ENCODE assay signal across 15 cellular contexts in the genomic region with DNA sequence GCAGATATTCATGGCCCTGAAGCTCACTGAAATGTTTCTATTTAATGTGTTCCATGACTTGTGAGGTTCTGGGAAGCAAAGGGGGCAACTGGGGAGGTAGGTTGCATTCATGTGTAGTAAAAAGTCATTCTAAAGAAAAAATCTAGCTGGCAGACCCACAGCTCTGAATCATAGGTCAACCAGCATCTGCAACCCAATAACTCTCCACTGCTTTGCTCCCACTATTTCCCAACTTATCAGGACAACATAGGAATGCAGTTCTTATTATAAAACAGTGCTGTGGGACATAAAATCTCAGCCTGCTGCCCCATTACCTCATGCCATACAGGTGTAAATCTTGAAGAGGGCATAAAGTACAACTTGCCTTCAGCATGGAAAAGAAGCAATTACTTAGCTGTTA.
A peak's percentile ranks its signal among the peaks of the same experiment; 100 is the strongest.
DNase-seq lines count a peak whose midpoint lies in the region; ATAC-seq and TF ChIP-seq lines count a peak whose summit lies in the region.
"Had no signal": no experiment of that assay in that cellular context is flagged by ENCODE, and none has a peak within 500 bp of the region (broad histone marks: within the 10 kb centered on the region; RNA-seq: fewer than 3 reads in every experiment).

No MANE protein-coding gene starts in this region.

- no peaks in the 10 kb centered on the region for H4K20me1 ChIP-seq in GM23248 (ENCODE audit: insufficient read depth)
- H4K20me1 ChIP-seq: BLaER1 treated with 17β-estradiol and CSF1 and Interleukin-3, amounts not matched to agents 10 nM and 100 nM had no signal

- no peak overlapping the region for H3K4me2 ChIP-seq in GM23248 (ENCODE audit: unreplicated experiment)
- H3K4me2 ChIP-seq: BLaER1 treated with 17β-estradiol and CSF1 and Interleukin-3, amounts not matched to agents 10 nM and 100 nM had no signal

- TF ChIP-seq CTCF in foreskin fibroblast (IDR thresholded peaks at IDR 0.05; ENCODE audit: low read depth, low read length) (no peak), dorsolateral prefrontal cortex (IDR thresholded peaks at IDR 0.05 in 54 of 56, conservative IDR thresholded peaks at IDR 0.05 in 2 of 56; ENCODE audit: low read depth in 1 of 56, partially characterized antibody in 56 of 56) (no peak)

- H3K4me1 Mint-ChIP-seq in activated naive CD4-positive, alpha-beta T cell treated with anti-CD3 and anti-CD28 coated beads, Interleukin-2, amount 10 ng/mL, durations not matched to agents 7 days and 5 days = no peaks in the 10 kb centered on the region
- H3K4me1 Mint-ChIP-seq: CD4-positive, CD25-positive, alpha-beta regulatory T cell had no signal

- H3K9me3 Mint-ChIP-seq in activated naive CD4-positive, alpha-beta T cell treated with anti-CD3 and anti-CD28 coated beads, Interleukin-2, amount 10 ng/mL, durations not matched to agents 7 days and 5 days = peaks cover 15% of the 10 kb centered on the region

- no peaks in the 10 kb centered on the region for H3F3A ChIP-seq in GM23248 (ENCODE audit: insufficient read depth)

- ATAC-seq in GM18907 (IDR thresholded peaks at IDR 0.05; ENCODE audit: unreplicated experiment) = no peak
- ATAC-seq: GM12878, HCT116 had no signal

- no peak overlapping the region for H2AFZ ChIP-seq in GM23248

- no peak overlapping the region for H3K4me3 Mint-ChIP-seq in activated naive CD4-positive, alpha-beta T cell treated with anti-CD3 and anti-CD28 coated beads, Interleukin-2, amount 10 ng/mL, durations not matched to agents 7 days and 5 days
- H3K4me3 Mint-ChIP-seq: CD4-positive, CD25-positive, alpha-beta regulatory T cell had no signal

- no peaks in the 10 kb centered on the region for H3K27me3 Mint-ChIP-seq in activated naive CD4-positive, alpha-beta T cell treated with anti-CD3 and anti-CD28 coated beads, Interleukin-2, amount 10 ng/mL, durations not matched to agents 7 days and 5 days
- H3K27me3 Mint-ChIP-seq: CD4-positive, CD25-positive, alpha-beta regulatory T cell had no signal

- no peaks in the 10 kb centered on the region for H3K9me2 ChIP-seq in GM23248 (ENCODE audit: insufficient read depth)

- H3K9ac ChIP-seq in GM23248 (no peak overlapping the region), SK-N-MC (ENCODE audit: insufficient read length) (no peak overlapping the region)
- H3K9ac ChIP-seq: BLaER1 treated with 17β-estradiol and CSF1 and Interleukin-3, amounts not matched to agents 10 nM and 100 nM had no signal

- no peaks in the 10 kb centered on the region for H3K9me3 ChIP-seq in GM23248 (ENCODE audit: low read depth)
- H3K9me3 ChIP-seq in SK-N-MC (ENCODE audit: low read depth, low read length) = no peaks in the 10 kb centered on the region

- CTCF ChIA-PET in activated naive CD4-positive, alpha-beta T cell treated with anti-CD3 and anti-CD28 coated beads, Interleukin-2, amount 10 ng/mL, durations not matched to agents 7 days and 5 days (lab: Charles Lee) = no interaction called here

- no peaks in the 10 kb centered on the region for H3K36me3 Mint-ChIP-seq in activated naive CD4-positive, alpha-beta T cell treated with anti-CD3 and anti-CD28 coated beads, Interleukin-2, amount 10 ng/mL, durations not matched to agents 7 days and 5 days
- H3K36me3 Mint-ChIP-seq: CD4-positive, CD25-positive, alpha-beta regulatory T cell had no signal

- in situ Hi-C loops in GM23248 (cut with MboI) = no loop called here

- H3K36me3 ChIP-seq in GM23248 (ENCODE audit: low read depth) = no peaks in the 10 kb centered on the region
- no peaks in the 10 kb centered on the region for H3K36me3 ChIP-seq in SK-N-MC (ENCODE audit: insufficient read depth, low read length)
- H3K36me3 ChIP-seq: BLaER1 treated with 17β-estradiol and CSF1 and Interleukin-3, amounts not matched to agents 10 nM and 100 nM had no signal

- H3K27ac Mint-ChIP-seq in activated naive CD4-positive, alpha-beta T cell treated with anti-CD3 and anti-CD28 coated beads, Interleukin-2, amount 10 ng/mL, durations not matched to agents 7 days and 5 days = no peak overlapping the region
- H3K27ac Mint-ChIP-seq: CD4-positive, CD25-positive, alpha-beta regulatory T cell had no signal

- H3K4me1 ChIP-seq in GM23248 (ENCODE audit: insufficient read depth) = no peaks in the 10 kb centered on the region
- H3K4me1 ChIP-seq: BLaER1 treated with 17β-estradiol and CSF1 and Interleukin-3, amounts not matched to agents 10 nM and 100 nM had no signal

- no peaks in the 10 kb centered on the region for H3K79me2 ChIP-seq in GM23248 (ENCODE audit: insufficient read depth)

- H3K27ac ChIP-seq in GM23248 = no peak overlapping the region
- peak overlapping the region; percentile 92 for H3K27ac ChIP-seq in SK-N-MC
- no peak overlapping the region for H3K27ac ChIP-seq in dorsolateral prefrontal cortex
- H3K27ac ChIP-seq: BLaER1 treated with 17β-estradiol and CSF1 and Interleukin-3, amounts not matched to agents 10 nM and 100 nM had no signal

- H3K4me3 ChIP-seq in GM23248 (no peak overlapping the region), SK-N-MC (peak overlapping the region; percentile 55; the same call in 1 of the 2 replicates), foreskin fibroblast (ENCODE audit: low read depth in 1 of 2, low read length in 2 of 2) (no peak overlapping the region), dorsolateral prefrontal cortex (no peak overlapping the region)
- H3K4me3 ChIP-seq: BLaER1 treated with 17β-estradiol and CSF1 and Interleukin-3, amounts not matched to agents 10 nM and 100 nM; GM12878 had no signal

- intact Hi-C loops in dorsolateral prefrontal cortex (cut with DNase I) = no loop called here

- H3K27me3 ChIP-seq in GM23248 (replicated peaks; ENCODE audit: insufficient read depth) (no peaks in the 10 kb centered on the region), dorsolateral prefrontal cortex (no peaks in the 10 kb centered on the region)
- H3K27me3 ChIP-seq: BLaER1 treated with 17β-estradiol and CSF1 and Interleukin-3, amounts not matched to agents 10 nM and 100 nM had no signal

- peak; percentile 9 for DNase-seq in GM23248
- DNase-seq in SK-N-MC (ENCODE audit: low read depth, low spot score) = no peak
- DNase-seq in fibroblast of gingiva (ENCODE audit: low read depth) = peak; percentile 19
- DNase-seq in foreskin fibroblast = peak; percentile 1 to 55
- no peak for DNase-seq in globus pallidus (ENCODE audit: low spot score)
- no peak for DNase-seq in dorsolateral prefrontal cortex
- DNase-seq in activated naive CD4-positive, alpha-beta T cell treated with anti-CD3 and anti-CD28 coated beads, Interleukin-2, amount 10 ng/mL, durations not matched to agents 7 days and 5 days = no peak
- DNase-seq: ACHN; CD4-positive, CD25-positive, alpha-beta regulatory T cell; DMS53; IMR-90 had no signal

Comparison
In these comparisons a context has a peak if more than half of its experiments do, and no peak if none do; other contexts are left out.
1. DNase-seq: peak in GM23248 (single experiment), fibroblast of gingiva (single experiment) and foreskin fibroblast (2 of 2); none in SK-N-MC (single experiment), globus pallidus (single experiment), dorsolateral prefrontal cortex (0 of 10) and activated naive CD4-positive, alpha-beta T cell treated with anti-CD3 and anti-CD28 coated beads, Interleukin-2, amount 10 ng/mL, durations not matched to agents 7 days and 5 days (single experiment).